ENCODE assay signal across 17 cellular contexts in the genomic region with DNA sequence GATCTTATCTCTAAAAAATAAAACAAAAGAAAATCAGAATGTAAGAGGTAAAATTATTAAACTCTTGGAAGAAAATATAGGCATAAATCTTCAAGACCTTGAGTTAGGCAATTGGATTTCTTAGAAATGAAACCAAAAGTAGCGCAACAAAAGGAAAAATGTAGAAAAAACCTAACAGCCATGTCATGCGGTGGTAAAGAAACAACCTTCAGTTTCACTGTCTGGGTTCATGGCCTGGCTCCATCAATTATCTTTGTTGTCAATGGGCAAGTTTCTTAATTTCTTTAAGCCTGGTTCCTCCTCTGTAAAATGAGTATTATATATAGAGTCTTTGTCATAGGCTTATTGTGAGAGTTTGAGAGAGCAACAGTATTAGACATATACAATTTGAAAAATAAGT. TPM values are rescaled to one million over a fixed set of nuclear protein-coding genes. Genes with fewer than 3 reads are reported as not detected.
A peak's percentile ranks its signal among the peaks of the same experiment; 100 is the strongest.
DNase-seq lines count a peak whose midpoint lies in the region; ATAC-seq and TF ChIP-seq lines count a peak whose summit lies in the region.
"Had no signal": no experiment of that assay in that cellular context is flagged by ENCODE, and none has a peak within 500 bp of the region (broad histone marks: within the 10 kb centered on the region; RNA-seq: fewer than 3 reads in every experiment).

No MANE protein-coding gene starts in this region.

- no peaks in the 10 kb centered on the region for H3K4me1 ChIP-seq in Loucy (ENCODE audit: insufficient read depth, low read length, poor library complexity, severe bottlenecking)
- H3K4me1 ChIP-seq in Peyer's patch, result no peaks in the 10 kb centered on the region
- H3K4me1 ChIP-seq: breast epithelium, parathyroid adenoma had no signal

- H2AFZ ChIP-seq in Loucy (ENCODE audit: low read length), result peak overlapping the region; percentile 46; the same call in 1 of the 2 replicates
- H2AFZ ChIP-seq: parathyroid adenoma had no signal

- H3K36me3 ChIP-seq in Loucy (ENCODE audit: insufficient read depth, low read length) (no peaks in the 10 kb centered on the region), Peyer's patch (no peaks in the 10 kb centered on the region)
- H3K36me3 ChIP-seq: breast epithelium, WERI-Rb-1 had no signal

- H3K79me2 ChIP-seq in Loucy (ENCODE audit: insufficient read depth, low read length), result no peaks in the 10 kb centered on the region
- H3K79me2 ChIP-seq: parathyroid adenoma had no signal

- H3K27ac ChIP-seq in Peyer's patch, result no peak overlapping the region
- H3K27ac ChIP-seq: breast epithelium, parathyroid adenoma, SK-N-MC, WERI-Rb-1 had no signal

- no peak overlapping the region for H3K9ac ChIP-seq in Loucy (ENCODE audit: low read depth, low read length, poor library complexity, severe bottlenecking)
- H3K9ac ChIP-seq: parathyroid adenoma had no signal

- no peaks in the 10 kb centered on the region for H3K9me3 ChIP-seq in Loucy (ENCODE audit: insufficient read depth, low read depth, low read length)
- no peaks in the 10 kb centered on the region for H3K9me3 ChIP-seq in Peyer's patch
- H3K9me3 ChIP-seq: breast epithelium, mucosa of descending colon had no signal

- H3F3A ChIP-seq in Loucy (ENCODE audit: low read depth), result no peaks in the 10 kb centered on the region

- H3K4me1 Mint-ChIP-seq in activated CD8-positive, alpha-beta memory T cell treated with anti-CD3 and anti-CD28 coated beads, Interleukin-2, amount 10 ng/mL, durations not matched to agents 7 days and 5 days, result peaks cover 35% of the 10 kb centered on the region
- H3K4me1 Mint-ChIP-seq in activated CD8-positive, alpha-beta T cell treated with anti-CD3 and anti-CD28 coated beads for 36 hours (ENCODE audit: low read depth), result peaks cover 22% of the 10 kb centered on the region
- H3K4me1 Mint-ChIP-seq in natural killer cell, result peaks cover 20 to 23% of the 10 kb centered on the region in 2 donors

- H3K27ac Mint-ChIP-seq in activated CD8-positive, alpha-beta memory T cell treated with anti-CD3 and anti-CD28 coated beads, Interleukin-2, amount 10 ng/mL, durations not matched to agents 7 days and 5 days, result peak overlapping the region; percentile 90
- peak overlapping the region; percentile 17 for H3K27ac Mint-ChIP-seq in activated CD8-positive, alpha-beta T cell treated with anti-CD3 and anti-CD28 coated beads for 36 hours
- peak overlapping the region; percentile 67 to 85 for H3K27ac Mint-ChIP-seq in natural killer cell

- CTCF ChIA-PET in activated CD8-positive, alpha-beta memory T cell treated with anti-CD3 and anti-CD28 coated beads, Interleukin-2, amount 10 ng/mL, durations not matched to agents 7 days and 5 days (lab: Charles Lee), result interaction anchor here (0.6 to 1.5 kb wide), 4 partner anchors 22 to 143 kb away, joined by 3 to 4 read pairs (median 3); a partner anchor contains a TSS
- CTCF ChIA-PET in activated CD8-positive, alpha-beta T cell treated with anti-CD3 and anti-CD28 coated beads for 36 hours (lab: Charles Lee), result interaction anchor here (1.4 kb wide), 1 partner anchor 10 kb away, joined by 3 read pairs; no protein-coding TSS in a partner anchor

- intact Hi-C loops in activated CD8-positive, alpha-beta T cell treated with anti-CD3 and anti-CD28 coated beads for 36 hours (cut with micrococcal nuclease), result no loop called here
- intact Hi-C loops in natural killer cell (cut with micrococcal nuclease), result loop anchor here (10.0 kb wide), 2 partner anchors 117 to 343 kb away; a partner anchor contains a TSS

- no peaks in the 10 kb centered on the region for H4K20me1 ChIP-seq in Loucy (ENCODE audit: insufficient read depth, low read length, poor library complexity, severe bottlenecking)

- H3K9me3 Mint-ChIP-seq in activated CD8-positive, alpha-beta memory T cell treated with anti-CD3 and anti-CD28 coated beads, Interleukin-2, amount 10 ng/mL, durations not matched to agents 7 days and 5 days (ENCODE audit: low read depth), result no peaks in the 10 kb centered on the region
- no peaks in the 10 kb centered on the region for H3K9me3 Mint-ChIP-seq in activated CD8-positive, alpha-beta T cell treated with anti-CD3 and anti-CD28 coated beads for 36 hours
- H3K9me3 Mint-ChIP-seq in natural killer cell, result no peaks in the 10 kb centered on the region

- POLR2A ChIA-PET in activated CD8-positive, alpha-beta T cell treated with anti-CD3 and anti-CD28 coated beads for 36 hours (lab: Charles Lee), result interaction anchor here (0.6 kb wide), 1 partner anchor 144 kb away, joined by 3 read pairs; no protein-coding TSS in a partner anchor

- no peak for DNase-seq in activated CD8-positive, alpha-beta memory T cell treated with anti-CD3 and anti-CD28 coated beads, Interleukin-2, amount 10 ng/mL, durations not matched to agents 7 days and 5 days
- no peak for DNase-seq in activated CD8-positive, alpha-beta memory T cell treated with anti-CD3 and anti-CD28 coated beads, Interleukin-2, amount 50 U/mL, for 48 hours
- peak; percentile 19 for DNase-seq in activated CD8-positive, alpha-beta T cell treated with anti-CD3 and anti-CD28 coated beads for 36 hours
- no peak for DNase-seq in natural killer cell
- no peak for DNase-seq in iPS-NIHi7 (ENCODE audit: extremely low spot score)
- DNase-seq in COLO668 (lab: John Stamatoyannopoulos, UW; ENCODE audit: unreplicated experiment), result no peak
- DNase-seq in Peyer's patch, result no peak
- DNase-seq: activated effector memory CD4-positive, alpha-beta T cell treated with Interleukin-2 at 50 U/mL for 16 hours; kidney; mucosa of descending colon; NCI-H1092; NCI-H2171 treated with DMSO at 0.1 percent for 48 hours; WERI-Rb-1 had no signal

- TF ChIP-seq CTCF in Loucy (conservative IDR thresholded peaks at IDR 0.05; ENCODE audit: low read length) (no peak), natural killer cell (IDR thresholded peaks at IDR 0.05) (no peak), Peyer's patch (IDR thresholded peaks at IDR 0.05) (no peak)
- TF ChIP-seq CTCF in activated CD8-positive, alpha-beta T cell treated with anti-CD3 and anti-CD28 coated beads for 36 hours (IDR thresholded peaks at IDR 0.05), result no peak

- peak overlapping the region; percentile 59 for H3K4me3 Mint-ChIP-seq in activated CD8-positive, alpha-beta memory T cell treated with anti-CD3 and anti-CD28 coated beads, Interleukin-2, amount 10 ng/mL, durations not matched to agents 7 days and 5 days
- no peak overlapping the region for H3K4me3 Mint-ChIP-seq in activated CD8-positive, alpha-beta T cell treated with anti-CD3 and anti-CD28 coated beads for 36 hours
- peak overlapping the region; percentile 71 for H3K4me3 Mint-ChIP-seq in natural killer cell

- TF ChIP-seq POLR2A in Peyer's patch (IDR thresholded peaks at IDR 0.05), result no peak

- peak; percentile 80 for ATAC-seq in activated CD8-positive, alpha-beta memory T cell treated with anti-CD3 and anti-CD28 coated beads, Interleukin-2, amount 10 ng/mL, durations not matched to agents 7 days and 5 days
- ATAC-seq in activated CD8-positive, alpha-beta T cell treated with anti-CD3 and anti-CD28 coated beads for 36 hours, result peak; percentile 87
- peak; percentile 72 to 88 (median 86) for ATAC-seq in natural killer cell
- ATAC-seq: mucosa of descending colon had no signal

- peaks cover 4% of the 10 kb centered on the region for H3K36me3 Mint-ChIP-seq in activated CD8-positive, alpha-beta memory T cell treated with anti-CD3 and anti-CD28 coated beads, Interleukin-2, amount 10 ng/mL, durations not matched to agents 7 days and 5 days
- no peaks in the 10 kb centered on the region for H3K36me3 Mint-ChIP-seq in activated CD8-positive, alpha-beta T cell treated with anti-CD3 and anti-CD28 coated beads for 36 hours (ENCODE audit: low read depth)
- no peaks in the 10 kb centered on the region for H3K36me3 Mint-ChIP-seq in natural killer cell

- H3K27me3 Mint-ChIP-seq in activated CD8-positive, alpha-beta memory T cell treated with anti-CD3 and anti-CD28 coated beads, Interleukin-2, amount 10 ng/mL, durations not matched to agents 7 days and 5 days, result no peaks in the 10 kb centered on the region
- H3K27me3 Mint-ChIP-seq in activated CD8-positive, alpha-beta T cell treated with anti-CD3 and anti-CD28 coated beads for 36 hours, result no peaks in the 10 kb centered on the region
- no peaks in the 10 kb centered on the region for H3K27me3 Mint-ChIP-seq in natural killer cell (ENCODE audit: low read depth in 2 of 2)

- H3K9me2 ChIP-seq in Loucy (replicated peaks; ENCODE audit: low read depth, low read length), result no peaks in the 10 kb centered on the region

- H3K27me3 ChIP-seq in Loucy (ENCODE audit: insufficient read depth, low read length, poor library complexity, severe bottlenecking) (no peaks in the 10 kb centered on the region), Peyer's patch (no peaks in the 10 kb centered on the region)
- H3K27me3 ChIP-seq: breast epithelium had no signal

- peak overlapping the region; percentile 15 for H3K4me2 ChIP-seq in Loucy (ENCODE audit: low read depth, low read length, poor library complexity, severe bottlenecking)

- H3K4me3 ChIP-seq in Loucy (ENCODE audit: low read length, poor library complexity, severe bottlenecking) (no peak overlapping the region), Peyer's patch (no peak overlapping the region)
- H3K4me3 ChIP-seq: breast epithelium, mucosa of descending colon, SK-N-MC had no signal

RNA-seq across cellular contexts. Expression of a gene that starts 5.6 kb away (rescaled TPM):
- total RNA-seq in activated CD8-positive, alpha-beta memory T cell treated with anti-CD3 and anti-CD28 coated beads, Interleukin-2, amount 10 ng/mL, durations not matched to agents 7 days and 5 days, result 10 to 100 TPM; 70.8 to 73.2 TPM
- 10 to 100 TPM; 35.4 to 38.1 TPM for total RNA-seq in activated CD8-positive, alpha-beta T cell treated with anti-CD3 and anti-CD28 coated beads for 36 hours
- 10 to 100 TPM; 51.7 to 71.5 (median 52.6) TPM for total RNA-seq in natural killer cell
- 10 to 100 TPM; 15.7 to 29.2 (median 28.1) TPM for total RNA-seq in Peyer's patch

Comparison
In these comparisons a context has a peak if more than half of its experiments do, and no peak if none do; other contexts are left out.
1. H3K27ac Mint-ChIP-seq: peak in every context shown above with its lines; median percentile 90 in activated CD8-positive, alpha-beta memory T cell treated with anti-CD3 and anti-CD28 coated beads, Interleukin-2, amount 10 ng/mL, durations not matched to agents 7 days and 5 days; 76 in natural killer cell; 17 in activated CD8-positive, alpha-beta T cell treated with anti-CD3 and anti-CD28 coated beads for 36 hours.